In the genomic region with DNA sequence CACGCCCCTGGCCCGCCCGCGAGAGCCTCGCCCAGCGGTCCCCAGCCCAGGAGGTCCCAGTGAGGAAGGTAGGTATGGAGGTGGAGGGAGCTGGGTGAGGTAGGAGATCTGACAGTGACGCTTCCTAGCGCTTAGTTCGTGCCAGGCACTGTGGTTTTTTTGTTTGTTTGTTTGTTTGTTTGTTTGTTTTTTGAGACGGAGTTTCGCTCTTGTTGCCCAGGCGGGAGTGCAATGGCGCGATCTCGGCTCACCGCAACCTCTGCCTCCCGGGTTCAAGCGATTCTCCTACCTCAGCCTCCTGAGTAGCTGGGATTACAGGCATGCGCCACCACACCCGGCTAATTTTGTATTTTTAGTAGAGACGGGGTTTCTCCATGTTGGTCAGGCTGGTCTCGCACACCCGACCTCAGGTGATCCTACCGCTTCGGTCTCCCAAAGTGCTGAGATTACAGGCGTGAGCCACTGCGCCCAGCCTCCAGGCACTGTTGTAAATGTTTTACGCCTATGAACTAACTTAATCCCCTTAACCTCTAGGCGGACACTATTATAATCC, we compare ENCODE assay signal across 7 cellular contexts. TPM values are rescaled to one million over a fixed set of nuclear protein-coding genes. Genes with fewer than 3 reads are reported as not detected.
A peak's percentile ranks its signal among the peaks of the same experiment; 100 is the strongest.
DNase-seq lines count a peak whose midpoint lies in the region; ATAC-seq and TF ChIP-seq lines count a peak whose summit lies in the region.
"Not testable (repeated sequence)": the region's sequence is repeated elsewhere in the genome, so short reads cannot be mapped to it uniquely, and the experiment has no call there.
"Had no signal": no experiment of that assay in that cellular context is flagged by ENCODE, and none has a peak within 500 bp of the region (broad histone marks: within the 10 kb centered on the region; RNA-seq: fewer than 3 reads in every experiment).

No MANE protein-coding gene starts in this region.

- H3K36me3 Mint-ChIP-seq in H9 (ENCODE audit: insufficient read depth in 1 of 3, low read depth in 3 of 3), result peaks cover 7 to 10% (median 9%) of the 10 kb centered on the region in 3 experiments; a peak in 5 of 7 replicates

- no CpG with 5 or more reads among the region's 29 CpGs for WGBS in H9 (ENCODE audit: extremely low coverage, insufficient read length, low lambda C conversion rate)
- 29 to 32% methylated on average over 28 of the region's 29 CpGs for WGBS in heart right ventricle, 2 donors

- ATAC-seq in heart right ventricle, result not testable (repeated sequence)

- not testable (repeated sequence) for H2BK15ac ChIP-seq in H9 (ENCODE audit: low read depth, low read length)

- H3K4me2 ChIP-seq in H9 (ENCODE audit: insufficient read depth, insufficient read length, low read length), result peak overlapping the region; percentile 74
- not testable (repeated sequence) for H3K4me2 ChIP-seq in neural cell (ENCODE audit: low read length)

- not testable (repeated sequence) for TF ChIP-seq POLR2A in breast epithelium (IDR thresholded peaks at IDR 0.05); vagina (IDR thresholded peaks at IDR 0.05)

- intact Hi-C loops in breast epithelium (cut with DNase I; ENCODE audit: low total_unique reads); heart right ventricle (cut with DNase I): not testable (repeated sequence)
- intact Hi-C loops in vagina (cut with DNase I), result loop anchor here (10.0 kb wide), 1 partner anchor 87 kb away; the partner anchor contains the start of gene ELAVL1

- H3K36me3 ChIP-seq in breast epithelium; neural cell (ENCODE audit: insufficient read depth, low read length): not testable (repeated sequence)
- peaks cover 0 to 22% (median 11%) of the 10 kb centered on the region in 9 donors for H3K36me3 ChIP-seq in heart right ventricle
- peaks cover 0 to 22% of the 10 kb centered on the region in 2 donors for H3K36me3 ChIP-seq in vagina

- not testable (repeated sequence) for H3K23ac ChIP-seq in H9 (ENCODE audit: insufficient read length, low read depth, low read length)

- H3K4ac ChIP-seq in H9 (ENCODE audit: low read depth, low read length), result not testable (repeated sequence)

- TF ChIP-seq CTCF in H9 (conservative IDR thresholded peaks at IDR 0.05), result peak; percentile 12; the same call in 1 of the 3 replicates
- not testable (repeated sequence) for TF ChIP-seq CTCF in WI38 (IDR thresholded peaks at IDR 0.05; ENCODE audit: low read depth, low read length); vagina (IDR thresholded peaks at IDR 0.05)
- TF ChIP-seq CTCF in breast epithelium (IDR thresholded peaks at IDR 0.05), result peak in 1 of 3 donors; percentile 1
- peak in 1 of 9 donors; percentile 8 for TF ChIP-seq CTCF in heart right ventricle (IDR thresholded peaks at IDR 0.05)
- peak; percentile 18 for TF ChIP-seq CTCF in neural cell (IDR thresholded peaks at IDR 0.05; ENCODE audit: poor library complexity, severe bottlenecking)

- H3K18ac ChIP-seq in H9 (ENCODE audit: insufficient read length, low read depth, low read length), result not testable (repeated sequence)

- H3K56ac ChIP-seq in H9 (ENCODE audit: insufficient read length, low read depth, low read length), result not testable (repeated sequence)

- H3K27me3 ChIP-seq in H9 (ENCODE audit: insufficient read depth, low read length) (peaks cover 16% of the 10 kb centered on the region; the same call in 1 of the 2 replicates), breast epithelium (peaks cover 10 to 40% of the 10 kb centered on the region in 2 donors), heart right ventricle (peaks cover 11 to 56% (median 49%) of the 10 kb centered on the region in 7 donors), neural cell (ENCODE audit: insufficient read depth, low read depth, low read length) (peaks cover 49% of the 10 kb centered on the region)
- H3K27me3 ChIP-seq in vagina, result not testable (repeated sequence)

- H3T11ph ChIP-seq in H9 (ENCODE audit: low read length), result not testable (repeated sequence)

- not testable (repeated sequence) for H4K20me1 ChIP-seq in H9 (ENCODE audit: control insufficient read depth, insufficient read depth, insufficient read length); neural cell (ENCODE audit: insufficient read depth)

- H3K9me3 ChIP-seq in H9 (ENCODE audit: control insufficient read depth, low read depth, low read length); breast epithelium; heart right ventricle; neural cell (ENCODE audit: low read length); vagina: not testable (repeated sequence)

- not testable (repeated sequence) for H4K5ac ChIP-seq in H9 (ENCODE audit: insufficient read length, low read depth, low read length)

- not testable (repeated sequence) for H3K27ac ChIP-seq in H9 (ENCODE audit: insufficient read length, low read depth, low read length); neural cell (ENCODE audit: low read length)
- H3K27ac ChIP-seq in breast epithelium (peak overlapping the region in 1 of 2 donors; percentile 9), heart right ventricle (peak overlapping the region in 6 of 10 donors; percentile 53 to 78 (median 59)), vagina (peak overlapping the region; percentile 63)

- not testable (repeated sequence) for H2AK5ac ChIP-seq in H9 (ENCODE audit: insufficient read length, low read length)

- H3K4me1 ChIP-seq in H9 (ENCODE audit: insufficient read depth, low read length), result not testable (repeated sequence)
- H3K4me1 ChIP-seq in breast epithelium, result peaks cover 14 to 32% of the 10 kb centered on the region in 2 donors
- H3K4me1 ChIP-seq in heart right ventricle, result peaks cover 12 to 66% (median 45%) of the 10 kb centered on the region in 9 donors
- peaks cover 68% of the 10 kb centered on the region for H3K4me1 ChIP-seq in vagina

- TF ChIP-seq EP300 in neural cell (conservative IDR thresholded peaks at IDR 0.05; ENCODE audit: poor library complexity, severe bottlenecking), result not testable (repeated sequence)

- H3K4me3 ChIP-seq in WI38 (ENCODE audit: low read depth, low read length) (peak overlapping the region; percentile 22; the same call in 1 of the 2 replicates), breast epithelium (peak overlapping the region in 2 of 3 donors; percentile 39 to 66), heart right ventricle (peak overlapping the region in 8 of 10 donors; percentile 29 to 49 (median 41)), neural cell (ENCODE audit: low read length) (peak overlapping the region; percentile 48), vagina (peak overlapping the region; percentile 41 to 48)

- H3K14ac ChIP-seq in H9 (ENCODE audit: insufficient read depth, low read length), result not testable (repeated sequence)

- not testable (repeated sequence) for H3K9me3 Mint-ChIP-seq in H9

- not testable (repeated sequence) for DNase-seq in H9; breast epithelium (ENCODE audit: low spot score in 2 of 2); heart right ventricle; vagina (ENCODE audit: extremely low spot score in 2 of 2)

- not testable (repeated sequence) for H3K9me2 ChIP-seq in neural cell (ENCODE audit: insufficient read depth, low read length)

- H3K9ac ChIP-seq in H9 (ENCODE audit: extremely low read depth, insufficient read length, low read length); neural cell (ENCODE audit: low read length): not testable (repeated sequence)

- H3K27ac Mint-ChIP-seq in H9, result not testable (repeated sequence)

- not testable (repeated sequence) for H3K79me1 ChIP-seq in H9 (ENCODE audit: insufficient read depth, low read depth, low read length, poor library complexity, severe bottlenecking)

- not testable (repeated sequence) for H3F3A ChIP-seq in neural cell (ENCODE audit: insufficient read depth, low read length, poor library complexity, severe bottlenecking)

- peaks cover 17% of the 10 kb centered on the region for H3K23me2 ChIP-seq in H9 (ENCODE audit: insufficient read length, low read depth, low read length, poor library complexity, severe bottlenecking)

- peaks cover 20 to 27% of the 10 kb centered on the region in 2 experiments for H3K4me1 Mint-ChIP-seq in H9

- not testable (repeated sequence) for H2BK12ac ChIP-seq in H9 (ENCODE audit: insufficient read length, low read depth, low read length)

- not testable (repeated sequence) for H3K79me2 ChIP-seq in H9 (ENCODE audit: insufficient read depth, low read length); neural cell (replicated peaks; ENCODE audit: insufficient read depth, low read length)

- not testable (repeated sequence) for TF ChIP-seq RAD21 in neural cell (conservative IDR thresholded peaks at IDR 0.05)

- H2BK20ac ChIP-seq in H9 (ENCODE audit: low read depth, low read length, poor library complexity, severe bottlenecking), result not testable (repeated sequence)

- not testable (repeated sequence) for H4K91ac ChIP-seq in H9 (ENCODE audit: insufficient read length, low read depth, low read length)

- H3K4me3 Mint-ChIP-seq in H9, result peak overlapping the region; percentile 56 to 77

- H2BK5ac ChIP-seq in H9 (ENCODE audit: insufficient read length, low read length), result not testable (repeated sequence)

- peaks cover 55% of the 10 kb centered on the region for H3K27me3 Mint-ChIP-seq in H9 (ENCODE audit: low read depth)

- H2AFZ ChIP-seq in H9 (ENCODE audit: low read length); neural cell (ENCODE audit: low read depth, low read length): not testable (repeated sequence)

- not testable (repeated sequence) for H2BK120ac ChIP-seq in H9 (ENCODE audit: low read depth, low read length, poor library complexity, severe bottlenecking)

- not testable (repeated sequence) for H4K8ac ChIP-seq in H9 (replicated peaks; ENCODE audit: insufficient read length, low read depth, low read length)

RNA-seq across cellular contexts. Expression of gene SNAPC2, which starts 2.0 kb away (rescaled TPM):
- 17.1 and 17.8 TPM in 2 replicates for total RNA-seq in H9 (2021)
- 10 to 100 TPM; 13.8 to 14.8 (median 13.8) TPM for total RNA-seq in breast epithelium
- total RNA-seq in heart right ventricle, result 10 to 100 TPM in 3 of 10 donors, 1 to 10 TPM in 7; 5.7 to 12.9 (median 9.5) TPM
- 10 to 100 TPM in 1 of 2 donors, 1 to 10 TPM in 1; 7.3 to 26.1 TPM for polyA plus RNA-seq in heart right ventricle
- 12.8 and 13.2 TPM in 2 replicates for polyA plus RNA-seq in neural cell
- 10.5 and 11.3 TPM in 2 replicates for polyA minus RNA-seq in neural cell
- total RNA-seq in vagina, result 17.4 TPM

RNA-seq across cellular contexts. Expression of gene TGFBR3L, which starts 3.5 kb away (rescaled TPM):
- total RNA-seq in H9 (2021) (5.5 and 6.5 TPM in 2 replicates), breast epithelium (1 to 10 TPM in 1 of 3 donors, not detected in 2; 2.3 TPM), heart right ventricle (10 to 100 TPM in 2 of 10 donors, 1 to 10 TPM in 8; 1.1 to 11.6 (median 4.7) TPM), vagina (1.5 TPM)
- polyA plus RNA-seq in heart right ventricle (1 to 10 TPM; 1.9 to 2.3 TPM), neural cell (not detected in 2 replicates)
- not detected in 2 replicates for polyA minus RNA-seq in neural cell

RNA-seq across cellular contexts. Expression of gene CTXN1, which starts 7.8 kb away (rescaled TPM):
- total RNA-seq in H9 (2021) (22.7 and 24.5 TPM in 2 replicates), breast epithelium (1 to 10 TPM in 2 of 3 donors, under 1 TPM in 1; 0.32 to 9.5 (median 5.6) TPM), heart right ventricle (under 1 TPM in 6 of 10 donors, not detected in 4; 0.18 to 0.44 (median 0.24) TPM), vagina (14.2 TPM)
- polyA plus RNA-seq in heart right ventricle (under 1 TPM in 1 of 2 donors, not detected in 1; 0.74 TPM), neural cell (24.7 and 34.1 TPM in 2 replicates)
- polyA minus RNA-seq in neural cell, result 34.8 and 39.0 TPM in 2 replicates
- total RNA-seq: left lobe of liver had no signal

RNA-seq across cellular contexts. Expression of gene MAP2K7, which starts 14.5 kb away (rescaled TPM):
- total RNA-seq in H9 (2021) (47.2 and 48.1 TPM in 2 replicates), breast epithelium (10 to 100 TPM; 13.3 to 17.1 (median 13.8) TPM), heart right ventricle (10 to 100 TPM; 21.3 to 32.5 (median 24.6) TPM), vagina (26.8 TPM)
- polyA plus RNA-seq in heart right ventricle (10 to 100 TPM; 13.1 to 53.8 TPM), neural cell (9.2 and 13.4 TPM in 2 replicates)
- 9.7 and 10.3 TPM in 2 replicates for polyA minus RNA-seq in neural cell

RNA-seq across cellular contexts. Expression of gene TIMM44, which starts 25.3 kb away (rescaled TPM):
- total RNA-seq in H9 (2021) (114 and 122 TPM in 2 replicates), breast epithelium (10 to 100 TPM; 29.3 to 59.6 (median 57.8) TPM), heart right ventricle (10 to 100 TPM; 54.9 to 97.5 (median 71.4) TPM), vagina (76.1 TPM)
- polyA plus RNA-seq in heart right ventricle (100 to 1,000 TPM; 110 to 188 TPM), neural cell (48.3 and 56.7 TPM in 2 replicates)
- polyA minus RNA-seq in neural cell, result 37.3 and 39.7 TPM in 2 replicates
